In the genomic region with DNA sequence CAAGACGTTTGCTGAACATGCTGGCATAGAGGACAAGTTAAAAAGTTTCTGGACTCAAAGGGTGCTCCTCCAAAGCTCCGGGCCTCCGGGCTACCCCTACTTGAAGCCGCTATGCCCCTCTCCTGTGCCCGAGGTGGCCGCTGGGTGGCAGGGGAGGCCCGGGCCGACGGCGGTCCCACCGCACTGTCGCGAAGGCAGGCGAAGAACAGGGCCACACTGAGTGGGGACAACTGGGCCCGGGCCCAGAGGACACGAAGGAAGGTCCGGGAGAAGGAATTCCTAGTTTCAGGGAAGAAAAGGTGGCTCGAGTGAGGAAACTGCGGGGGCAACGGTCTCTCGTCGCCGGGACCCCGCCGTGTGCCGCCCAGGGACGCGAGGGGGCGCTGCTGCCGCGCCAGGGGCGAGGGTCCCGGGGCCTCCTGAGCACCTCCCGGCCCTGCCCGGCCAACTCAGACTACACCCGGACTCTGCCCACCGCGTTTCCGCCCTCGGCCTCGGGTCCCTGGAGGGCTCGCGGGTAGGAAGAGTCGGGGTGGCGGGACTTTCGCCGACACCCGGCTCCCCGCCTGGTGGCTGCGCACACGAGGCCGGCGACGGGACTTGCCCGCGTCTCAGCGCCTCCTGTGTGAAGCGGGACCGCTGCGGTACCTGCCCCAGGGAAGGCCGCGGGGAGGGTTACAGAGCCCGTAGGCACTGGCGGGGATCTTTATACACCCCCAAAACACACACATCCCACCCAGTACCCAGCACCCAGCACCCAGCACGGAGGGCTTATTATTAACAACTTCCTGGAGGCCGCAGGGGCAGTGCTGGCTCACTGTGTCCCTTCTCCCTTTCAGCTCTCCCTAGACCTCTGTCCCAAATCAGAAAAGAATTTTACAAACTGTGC, we compare ENCODE assay signal across 8 cellular contexts. TPM values are rescaled to one million over a fixed set of nuclear protein-coding genes. Genes with fewer than 3 reads are reported as not detected.
DNase-seq lines count a peak whose midpoint lies in the region; ATAC-seq and TF ChIP-seq lines count a peak whose summit lies in the region.

No MANE protein-coding gene starts in this region.

- H3K36me3 ChIP-seq in lung (ENCODE audit: control insufficient read depth in 2 of 2, insufficient read depth in 2 of 2, low read length in 2 of 2), result no peaks in the 10 kb centered on the region

- no peaks in the 10 kb centered on the region for H3K36me3 Mint-ChIP-seq in activated CD4-positive, alpha-beta memory T cell treated with anti-CD3 and anti-CD28 coated beads, Interleukin-2, amount 10 ng/mL, durations not matched to agents 7 days and 5 days (ENCODE audit: low read depth)

- TF ChIP-seq CTCF in GM12873 (IDR thresholded peaks at IDR 0.05; ENCODE audit: insufficient read depth, low read depth, low read length, missing control alignments) (peak; percentile 87), lung (IDR thresholded peaks at IDR 0.05; ENCODE audit: control extremely low read depth, extremely low read depth) (no peak)

- 1 to 3% methylated on average over 58 to 66 of the region's 66 CpGs for WGBS in lung, 2 donors

- no peaks in the 10 kb centered on the region for H3K9me3 ChIP-seq in lung (ENCODE audit: control insufficient read depth in 2 of 2, insufficient read depth in 1 of 2, low read length in 1 of 2)

- H3K4me3 Mint-ChIP-seq in activated CD4-positive, alpha-beta memory T cell treated with anti-CD3 and anti-CD28 coated beads, Interleukin-2, amount 10 ng/mL, durations not matched to agents 7 days and 5 days, result peak overlapping the region; percentile 68

- peak; percentile 81 for ATAC-seq in HG02588 (IDR thresholded peaks at IDR 0.05; ENCODE audit: unreplicated experiment)
- ATAC-seq in lung (ENCODE audit: insufficient read depth, low FRiP score), result peak; percentile 91

- POLR2A ChIA-PET in activated CD4-positive, alpha-beta memory T cell treated with anti-CD3 and anti-CD28 coated beads, Interleukin-2, amount 10 ng/mL, durations not matched to agents 7 days and 5 days (lab: Charles Lee), result interaction anchor here (1.4 kb wide), 1 partner anchor 29 kb away, joined by 4 read pairs; the partner anchor contains the start of gene USP32

- no peak overlapping the region for H3K27ac Mint-ChIP-seq in activated CD4-positive, alpha-beta memory T cell treated with anti-CD3 and anti-CD28 coated beads, Interleukin-2, amount 10 ng/mL, durations not matched to agents 7 days and 5 days

- CTCF ChIA-PET in activated CD4-positive, alpha-beta memory T cell treated with anti-CD3 and anti-CD28 coated beads, Interleukin-2, amount 10 ng/mL, durations not matched to agents 7 days and 5 days (lab: Charles Lee), result interaction anchor here (0.6 to 1.0 kb wide), 12 partner anchors 9 to 281 kb away, joined by 3 to 5 read pairs (median 3); partner anchors contain the start of gene USP32

- H3K4me1 ChIP-seq in lung (ENCODE audit: control insufficient read depth in 2 of 2, insufficient read depth in 2 of 2, low read length in 2 of 2), result no peaks in the 10 kb centered on the region

- no peak overlapping the region for H3K27ac ChIP-seq in lung (ENCODE audit: low read depth in 1 of 2, low read length in 1 of 2)

- no peaks in the 10 kb centered on the region for H3K27me3 ChIP-seq in lung (ENCODE audit: control insufficient read depth, insufficient read depth)

- peaks cover 3% of the 10 kb centered on the region for H3K27me3 Mint-ChIP-seq in activated CD4-positive, alpha-beta memory T cell treated with anti-CD3 and anti-CD28 coated beads, Interleukin-2, amount 10 ng/mL, durations not matched to agents 7 days and 5 days

- peaks cover 8% of the 10 kb centered on the region for H3K4me1 Mint-ChIP-seq in activated CD4-positive, alpha-beta memory T cell treated with anti-CD3 and anti-CD28 coated beads, Interleukin-2, amount 10 ng/mL, durations not matched to agents 7 days and 5 days

- H3K9me3 Mint-ChIP-seq in activated CD4-positive, alpha-beta memory T cell treated with anti-CD3 and anti-CD28 coated beads, Interleukin-2, amount 10 ng/mL, durations not matched to agents 7 days and 5 days, result no peaks in the 10 kb centered on the region

- H3K4me3 ChIP-seq in lung, result peak overlapping the region; percentile 11

- peak; percentile 27 for DNase-seq in NCI-H2029 (lab: John Stamatoyannopoulos, UW)
- DNase-seq in activated CD4-positive, alpha-beta memory T cell treated with anti-CD3 and anti-CD28 coated beads, Interleukin-2, amount 10 ng/mL, durations not matched to agents 7 days and 5 days, result peak; percentile 81
- DNase-seq in ecto neural progenitor cell (ENCODE audit: low spot score), result peak; percentile 90
- DNase-seq in lung (ENCODE audit: low spot score), result peak; percentile 67
- peak; percentile 9 to 64 (median 46) for DNase-seq in stimulated activated CD4-positive, alpha-beta T cell treated with anti-CD3 and anti-CD28 coated beads, TNF-alpha, amount 100 ng/mL, for 1 hour (ENCODE audit: low read depth in 3 of 3, low spot score in 1 of 3)
- no peak for DNase-seq in GOT3 (lab: John Stamatoyannopoulos, UW)

RNA-seq across cellular contexts. Expression of gene CHCT1, which starts 0.8 kb away (rescaled TPM):
- total RNA-seq in activated CD4-positive, alpha-beta memory T cell treated with anti-CD3 and anti-CD28 coated beads, Interleukin-2, amount 10 ng/mL, durations not matched to agents 7 days and 5 days, result not detected
- total RNA-seq in lung, result not detected
- under 1 TPM; 0.10 to 0.12 TPM for polyA plus RNA-seq in lung

RNA-seq across cellular contexts. Expression of gene USP32, which starts 29.6 kb away (rescaled TPM):
- total RNA-seq in activated CD4-positive, alpha-beta memory T cell treated with anti-CD3 and anti-CD28 coated beads, Interleukin-2, amount 10 ng/mL, durations not matched to agents 7 days and 5 days, result 10 to 100 TPM; 35.8 to 40.1 TPM
- 10 to 100 TPM; 65.3 to 96.6 TPM for total RNA-seq in lung
- 10 to 100 TPM; 18.2 to 36.9 TPM for polyA plus RNA-seq in lung
